8 cellular contexts compared by ENCODE assay signal in genomic region chr6:157982580-157983438, GRCh38. TPM values are rescaled to one million over a fixed set of nuclear protein-coding genes. Genes with fewer than 3 reads are reported as not detected.
DNase-seq lines count a peak whose midpoint lies in the region; ATAC-seq and TF ChIP-seq lines count a peak whose summit lies in the region.

No MANE protein-coding gene starts in this region.

- H3K4me3 ChIP-seq in BE2C (ENCODE audit: low read depth, low read length) (peak overlapping the region; percentile 65), HL-60 (replicated peaks; ENCODE audit: insufficient read depth, low read length) (peak overlapping the region; percentile 54), iPS-18c (ENCODE audit: insufficient read depth, low read depth, low read length) (peak overlapping the region; percentile 75), skin epidermis (peak overlapping the region; percentile 63 to 95 (median 79))

- ATAC-seq in GM21619 (IDR thresholded peaks at IDR 0.05; ENCODE audit: unreplicated experiment), result no peak

- H3K9me3 ChIP-seq in BE2C, result no peaks in the 10 kb centered on the region
- H3K9me3 ChIP-seq in iPS-18c (ENCODE audit: control insufficient read depth, insufficient read depth, low read length), result peaks cover 3% of the 10 kb centered on the region

- H3K27me3 Mint-ChIP-seq in activated naive CD8-positive, alpha-beta T cell treated with anti-CD3 and anti-CD28 coated beads for 36 hours, result no peaks in the 10 kb centered on the region

- H3K27ac Mint-ChIP-seq in activated naive CD8-positive, alpha-beta T cell treated with anti-CD3 and anti-CD28 coated beads for 36 hours, result peak overlapping the region; percentile 88

- H3K27me3 ChIP-seq in BE2C, result no peaks in the 10 kb centered on the region
- no peaks in the 10 kb centered on the region for H3K27me3 ChIP-seq in HL-60 (ENCODE audit: insufficient read depth, poor library complexity, severe bottlenecking)

- H3K4me1 Mint-ChIP-seq in activated naive CD8-positive, alpha-beta T cell treated with anti-CD3 and anti-CD28 coated beads for 36 hours, result peaks cover 36% of the 10 kb centered on the region

- no peak for DNase-seq in BE2C
- DNase-seq in HL-60 (ENCODE audit: low read depth in 1 of 2, low spot score in 1 of 2), result no peak
- no peak for DNase-seq in activated naive CD8-positive, alpha-beta T cell treated with anti-CD3 and anti-CD28 coated beads for 36 hours
- no peak for DNase-seq in SKM-1 (lab: John Stamatoyannopoulos, UW; ENCODE audit: unreplicated experiment)
- DNase-seq in effector CD8-positive, alpha-beta T cell (lab: John Stamatoyannopoulos, UW), result no peak

- H3K4me1 ChIP-seq in BE2C, result peaks cover 9% of the 10 kb centered on the region; the same call in 1 of the 2 replicates

- no peaks in the 10 kb centered on the region for H3K36me3 ChIP-seq in BE2C

- peaks cover 13% of the 10 kb centered on the region for H3K36me3 Mint-ChIP-seq in activated naive CD8-positive, alpha-beta T cell treated with anti-CD3 and anti-CD28 coated beads for 36 hours

- TF ChIP-seq CTCF in BE2C (IDR thresholded peaks at IDR 0.05; ENCODE audit: low read depth, low read length), result peak; percentile 11; the same call in 1 of the 2 replicates
- TF ChIP-seq CTCF in HL-60 (IDR thresholded peaks at IDR 0.05; ENCODE audit: insufficient read depth, low read length), result no peak

- peak overlapping the region; percentile 83 for H3K4me3 Mint-ChIP-seq in activated naive CD8-positive, alpha-beta T cell treated with anti-CD3 and anti-CD28 coated beads for 36 hours

- H3K27ac ChIP-seq in HL-60 (replicated peaks), result no peak overlapping the region
- H3K27ac ChIP-seq in skin epidermis, result peak overlapping the region in 11 of 21 experiments; percentile 48 to 90 (median 84)

- H3K9me3 Mint-ChIP-seq in activated naive CD8-positive, alpha-beta T cell treated with anti-CD3 and anti-CD28 coated beads for 36 hours, result no peaks in the 10 kb centered on the region

RNA-seq across cellular contexts. Expression of gene SYNJ2, which starts 1.1 kb away (rescaled TPM):
- 9.9 TPM for polyA plus RNA-seq in BE2C (2012; ENCODE audit: insufficient read depth, insufficient read length, low read depth)
- 10 to 100 TPM; 28.1 to 29.4 TPM for total RNA-seq in activated naive CD8-positive, alpha-beta T cell treated with anti-CD3 and anti-CD28 coated beads for 36 hours
